Comparison of ENCODE assay signal across 8 cellular contexts in genomic region chr10:86756511-86757109, GRCh38. TPM values are rescaled to one million over a fixed set of nuclear protein-coding genes. Genes with fewer than 3 reads are reported as not detected.
DNase-seq lines count a peak whose midpoint lies in the region; ATAC-seq, FAIRE-seq and TF ChIP-seq lines count a peak whose summit lies in the region.

TSS of gene BMPR1A (plus strand) at chr10:86756619. CDS start at chr10:86876019, 119,400 bp downstream.

- ATAC-seq in GM18873 (IDR thresholded peaks at IDR 0.05; ENCODE audit: low FRiP score, unreplicated experiment) (peak; percentile 24), HG03097 (IDR thresholded peaks at IDR 0.05; ENCODE audit: low FRiP score, unreplicated experiment) (peak; percentile 15), T-helper 17 cell (peak; percentile 1), omental fat pad (ENCODE audit: low FRiP score) (peak; percentile 55)

- no peaks in the 10 kb centered on the region for H3K4me1 ChIP-seq in BE2C

- H3K27me3 ChIP-seq in BE2C = no peaks in the 10 kb centered on the region

- no peaks in the 10 kb centered on the region for H3K9me3 ChIP-seq in BE2C
- H3K9me3 ChIP-seq in T-helper 17 cell (ENCODE audit: control insufficient read depth, low read length, poor library complexity, severe bottlenecking) = no peaks in the 10 kb centered on the region

- H3K27me3 Mint-ChIP-seq in T-helper 17 cell = peaks cover 11% of the 10 kb centered on the region

- DNase-seq in BE2C = no peak
- DNase-seq in T-helper 17 cell = peak in 2 of 3 donors; percentile 7 to 16
- no peak for DNase-seq in fibroblast of the aortic adventitia (ENCODE audit: low read depth)
- no peak for DNase-seq in omental fat pad (ENCODE audit: low spot score)
- DNase-seq in GM19239 (ENCODE audit: insufficient read length, low spot score) = no peak
- DNase-seq in NCI-H1694 (lab: John Stamatoyannopoulos, UW) = no peak

- H3K4me3 ChIP-seq in BE2C (ENCODE audit: low read depth, low read length) (peak within 1 kb of the TSS; percentile 92), fibroblast of the aortic adventitia (ENCODE audit: low read depth, low read length) (peak within 1 kb of the TSS; percentile 86)

- H3K36me3 Mint-ChIP-seq in T-helper 17 cell (ENCODE audit: low read depth) = peaks cover 2% of the 10 kb centered on the region

- peak within 1 kb of the TSS; percentile 94 for H3K4me3 Mint-ChIP-seq in T-helper 17 cell

- H3K27ac Mint-ChIP-seq in T-helper 17 cell = peak within 1 kb of the TSS; percentile 85

- TF ChIP-seq CTCF in BE2C (IDR thresholded peaks at IDR 0.05; ENCODE audit: low read depth, low read length) (no peak), fibroblast of the aortic adventitia (IDR thresholded peaks at IDR 0.05; ENCODE audit: insufficient read depth, low read length) (no peak), omental fat pad (IDR thresholded peaks at IDR 0.05) (no peak)

- H3K36me3 ChIP-seq in BE2C = peaks cover 2% of the 10 kb centered on the region

- no peak for FAIRE-seq in GM19239 (lab: Jason Lieb, UNC)

- peaks cover 34% of the 10 kb centered on the region for H3K4me1 Mint-ChIP-seq in T-helper 17 cell

RNA-seq across cellular contexts. Expression of gene BMPR1A, which starts in this region (rescaled TPM):
- 12.2 TPM for polyA plus RNA-seq in BE2C (2012; ENCODE audit: insufficient read depth, insufficient read length, low read depth)
- total RNA-seq in T-helper 17 cell = 10 to 100 TPM in 1 of 2 donors, 1 to 10 TPM in 1; 7.6 to 14.8 TPM
- total RNA-seq in fibroblast of the aortic adventitia (ENCODE audit: low replicate concordance) = 57.8 and 74.7 TPM in 2 replicates
- 10 to 100 TPM; 26.5 to 44.9 (median 37.1) TPM for total RNA-seq in omental fat pad

Comparison
In these comparisons a context has a peak if more than half of its experiments do, and no peak if none do; other contexts are left out.
1. DNase-seq: peak in T-helper 17 cell (2 of 3); none in BE2C (single experiment), fibroblast of the aortic adventitia (single experiment), omental fat pad (single experiment), GM19239 (single experiment) and NCI-H1694 (single experiment).
2. ATAC-seq: peak in every context shown above with its lines; median percentile 55 in omental fat pad; 24 in GM18873; 15 in HG03097; 1 in T-helper 17 cell.